In genomic region chr13:46010148-46010547, GRCh38 we compare ENCODE assay signal across 11 cellular contexts. TPM values are rescaled to one million over a fixed set of nuclear protein-coding genes. Genes with fewer than 3 reads are reported as not detected.
DNase-seq lines count a peak whose midpoint lies in the region; TF ChIP-seq lines count a peak whose summit lies in the region.
"Had no signal": no experiment of that assay in that cellular context is flagged by ENCODE, and none has a peak within 500 bp of the region (broad histone marks: within the 10 kb centered on the region; RNA-seq: fewer than 3 reads in every experiment).

No MANE protein-coding gene starts in this region.

- no peaks in the 10 kb centered on the region for H3K36me3 ChIP-seq in kidney epithelial cell (ENCODE audit: control insufficient read depth, insufficient read depth, low read length)

- no peaks in the 10 kb centered on the region for H3K27me3 ChIP-seq in kidney epithelial cell (ENCODE audit: control insufficient read depth, insufficient read depth, low read length)
- H3K27me3 ChIP-seq: heart right ventricle had no signal

- H3K27ac Mint-ChIP-seq in HFFc6 (no peak overlapping the region), Calu3 (ENCODE audit: unreplicated experiment) (no peak overlapping the region)
- H3K27ac Mint-ChIP-seq in activated naive CD4-positive, alpha-beta T cell treated with anti-CD3 and anti-CD28 coated beads for 36 hours, result no peak overlapping the region

- no peak overlapping the region for H3K4me3 ChIP-seq in kidney epithelial cell (ENCODE audit: low read depth, low read length)
- H3K4me3 ChIP-seq: heart right ventricle had no signal

- DNase-seq in Ammon's horn (ENCODE audit: low spot score) (peak; percentile 11), HFFc6 (no peak), astrocyte of the hippocampus (ENCODE audit: low read depth, low spot score) (peak; percentile 30), kidney epithelial cell (ENCODE audit: low read depth) (no peak), islet precursor cell (no peak), Calu3 (no peak), NCI-H2029 treated with DMSO at 0.1 percent for 48 hours (lab: John Stamatoyannopoulos, UW) (no peak)
- no peak for DNase-seq in activated naive CD4-positive, alpha-beta T cell treated with anti-CD3 and anti-CD28 coated beads for 36 hours
- DNase-seq: activated CD4-positive, CD25-positive, alpha-beta regulatory T cell treated with anti-CD3 and anti-CD28 coated beads, Interleukin-2, amount 50 U/mL, for 72 hours; heart right ventricle; NCI-H510A had no signal

- TF ChIP-seq CTCF in HFFc6 (IDR thresholded peaks at IDR 0.05), result peak; percentile 62
- peak; percentile 37 for TF ChIP-seq CTCF in kidney epithelial cell (IDR thresholded peaks at IDR 0.05; ENCODE audit: insufficient read depth, low read length, poor library complexity, severe bottlenecking)
- no peak for TF ChIP-seq CTCF in Calu3 (IDR thresholded peaks at IDR 0.05; ENCODE audit: unreplicated experiment)

- intact Hi-C loops in Calu3 (cut with micrococcal nuclease; ENCODE audit: unreplicated experiment), result no loop called here
- intact Hi-C loops in activated naive CD4-positive, alpha-beta T cell treated with anti-CD3 and anti-CD28 coated beads for 36 hours (cut with micrococcal nuclease), result no loop called here

- CTCF ChIA-PET in Calu3 (lab: Charles Lee), result interaction anchor here (1.0 kb wide), 1 partner anchor 203 kb away, joined by 8 read pairs; no protein-coding TSS in a partner anchor
- CTCF ChIA-PET in activated naive CD4-positive, alpha-beta T cell treated with anti-CD3 and anti-CD28 coated beads for 36 hours (lab: Charles Lee), result interaction anchor here (1.6 kb wide), 1 partner anchor 202 kb away, joined by 6 read pairs; no protein-coding TSS in a partner anchor

- no TSS peak for BruUV-seq in Calu3 (replicated peaks; lab: Mats Ljungman, UMichigan)

- H3K9me3 Mint-ChIP-seq in HFFc6, result no peaks in the 10 kb centered on the region
- H3K9me3 Mint-ChIP-seq in Calu3 (ENCODE audit: low read depth, unreplicated experiment), result no peaks in the 10 kb centered on the region
- no peaks in the 10 kb centered on the region for H3K9me3 Mint-ChIP-seq in activated naive CD4-positive, alpha-beta T cell treated with anti-CD3 and anti-CD28 coated beads for 36 hours

- peaks cover 11% of the 10 kb centered on the region for H3K4me1 Mint-ChIP-seq in HFFc6 (ENCODE audit: low read depth)
- no peaks in the 10 kb centered on the region for H3K4me1 Mint-ChIP-seq in Calu3 (ENCODE audit: low read depth, unreplicated experiment)
- peaks cover 6% of the 10 kb centered on the region for H3K4me1 Mint-ChIP-seq in activated naive CD4-positive, alpha-beta T cell treated with anti-CD3 and anti-CD28 coated beads for 36 hours (ENCODE audit: low read depth)

- H3K27me3 Mint-ChIP-seq in HFFc6 (ENCODE audit: insufficient read depth) (no peaks in the 10 kb centered on the region), Calu3 (ENCODE audit: unreplicated experiment) (no peaks in the 10 kb centered on the region)
- H3K27me3 Mint-ChIP-seq in activated naive CD4-positive, alpha-beta T cell treated with anti-CD3 and anti-CD28 coated beads for 36 hours (ENCODE audit: low read depth), result no peaks in the 10 kb centered on the region

- H3K4me3 Mint-ChIP-seq in HFFc6 (no peak overlapping the region), Calu3 (ENCODE audit: low read depth, unreplicated experiment) (no peak overlapping the region)
- H3K4me3 Mint-ChIP-seq in activated naive CD4-positive, alpha-beta T cell treated with anti-CD3 and anti-CD28 coated beads for 36 hours, result no peak overlapping the region

- H3K36me3 Mint-ChIP-seq in HFFc6 (ENCODE audit: low read depth) (no peaks in the 10 kb centered on the region; the same call in 1 of the 2 replicates), Calu3 (ENCODE audit: insufficient read depth, unreplicated experiment) (peaks cover 14% of the 10 kb centered on the region)
- peaks cover 6% of the 10 kb centered on the region for H3K36me3 Mint-ChIP-seq in activated naive CD4-positive, alpha-beta T cell treated with anti-CD3 and anti-CD28 coated beads for 36 hours (ENCODE audit: low read depth)

RNA-seq across cellular contexts. Expression of gene ZC3H13, which starts 42.4 kb away (rescaled TPM):
- 10 to 100 TPM; 31.8 to 40.1 (median 35.6) TPM for total RNA-seq in HFFc6 (2021; fragmentation: NEBNext Ultra II Directional; extraction: Animal tissue kit (Norgen Biotek cat#: 25700))
- 19.0 and 20.3 TPM in 2 replicates for total RNA-seq in kidney epithelial cell
- total RNA-seq in Calu3 (2022), result 28.5 and 31.7 TPM in 2 replicates
- 10 to 100 TPM; 38.2 to 42.2 TPM for total RNA-seq in activated naive CD4-positive, alpha-beta T cell treated with anti-CD3 and anti-CD28 coated beads for 36 hours

Comparison
In these comparisons a context has a peak if more than half of its experiments do, and no peak if none do; other contexts are left out.
1. DNase-seq: peak in Ammon's horn (single experiment) and astrocyte of the hippocampus (single experiment); none in HFFc6 (single experiment), kidney epithelial cell (single experiment), islet precursor cell (single experiment), Calu3 (single experiment), NCI-H2029 treated with DMSO at 0.1 percent for 48 hours (single experiment) and activated naive CD4-positive, alpha-beta T cell treated with anti-CD3 and anti-CD28 coated beads for 36 hours (single experiment).